Comparison of ENCODE assay signal across 24 cellular contexts in genomic region chr15:74517096-74517495, GRCh38.
"Had no signal": no experiment of that assay in that cellular context is flagged by ENCODE, and none has a peak within 500 bp of the region (broad histone marks: within the 10 kb centered on the region; RNA-seq: fewer than 3 reads in every experiment).

No MANE protein-coding gene starts in this region.

- H3K4me2 ChIP-seq: hepatocyte, neural progenitor cell had no signal

- H3K9me3 ChIP-seq: gastroesophageal sphincter, heart left ventricle, lower lobe of right lung, prostate gland, right atrium auricular region, sigmoid colon, stomach, thyroid gland had no signal

- H3K27me3 Mint-ChIP-seq: effector memory CD8-positive, alpha-beta T cell; memory B cell; natural killer cell treated with Interleukin-12 subunit alpha and Interleukin-12 subunit beta and Interleukin-15 and Interleukin-18, amount 100 ng/mL, for 72 hours; type B pancreatic cell had no signal

- H3K27me3 ChIP-seq: gastroesophageal sphincter, heart left ventricle, hepatocyte, neural progenitor cell, right atrium auricular region, sigmoid colon, stomach, thyroid gland had no signal

- H3K36me3 ChIP-seq: gastroesophageal sphincter, heart left ventricle, lower lobe of right lung, neural progenitor cell, prostate gland, right atrium auricular region, sigmoid colon, stomach, thyroid gland had no signal

- H3K4me3 Mint-ChIP-seq: effector memory CD8-positive, alpha-beta T cell; memory B cell; natural killer cell treated with Interleukin-12 subunit alpha and Interleukin-12 subunit beta and Interleukin-15 and Interleukin-18, amount 100 ng/mL, for 72 hours; neural progenitor cell; stimulated activated effector memory CD8-positive, alpha-beta T cell treated with anti-CD3 and anti-CD28 coated beads, Interleukin-12 subunit alpha, Interleukin-12 subunit beta, amount 100 ng/mL, for 72 hours; type B pancreatic cell had no signal

- DNase-seq: cerebellar nuclear complex; cortex of kidney; effector memory CD8-positive, alpha-beta T cell; foreskin fibroblast; heart left ventricle; left ventricle myocardium superior; lower lobe of right lung; nucleus accumbens; sigmoid colon; stimulated activated CD4-positive, alpha-beta T cell treated with anti-CD3 and anti-CD28 coated beads, Interleukin-2, amount 100 ng/mL, for 24 hours; stimulated activated CD4-positive, alpha-beta T cell treated with anti-CD3 and anti-CD28 coated beads, Interleukin-4, amount 100 ng/mL, for 24 hours; stimulated activated naive CD4-positive, alpha-beta T cell treated with Interleukin-2 at 50 U/mL for 16 hours; stomach; thyroid gland had no signal

- H3K27ac ChIP-seq: gastroesophageal sphincter, heart left ventricle, hepatocyte, lower lobe of right lung, neural progenitor cell, prostate gland, right atrium auricular region, sigmoid colon, stomach, thyroid gland had no signal

- H3K4me1 ChIP-seq: gastroesophageal sphincter, heart left ventricle, lower lobe of right lung, neural progenitor cell, prostate gland, right atrium auricular region, sigmoid colon, stomach, thyroid gland had no signal

- H3K36me3 Mint-ChIP-seq: memory B cell; natural killer cell treated with Interleukin-12 subunit alpha and Interleukin-12 subunit beta and Interleukin-15 and Interleukin-18, amount 100 ng/mL, for 72 hours; neural progenitor cell; stimulated activated effector memory CD8-positive, alpha-beta T cell treated with anti-CD3 and anti-CD28 coated beads, Interleukin-12 subunit alpha, Interleukin-12 subunit beta, amount 100 ng/mL, for 72 hours; type B pancreatic cell had no signal

- H3K4me3 ChIP-seq: gastroesophageal sphincter, heart left ventricle, hepatocyte, lower lobe of right lung, neural progenitor cell, prostate gland, right atrium auricular region, sigmoid colon, stomach, thyroid gland had no signal

- H3K9me3 Mint-ChIP-seq: effector memory CD8-positive, alpha-beta T cell; memory B cell; natural killer cell treated with Interleukin-12 subunit alpha and Interleukin-12 subunit beta and Interleukin-15 and Interleukin-18, amount 100 ng/mL, for 72 hours; neural progenitor cell; stimulated activated effector memory CD8-positive, alpha-beta T cell treated with anti-CD3 and anti-CD28 coated beads, Interleukin-12 subunit alpha, Interleukin-12 subunit beta, amount 100 ng/mL, for 72 hours; type B pancreatic cell had no signal

- H3K4me1 Mint-ChIP-seq: neural progenitor cell had no signal

- H2AFZ ChIP-seq: hepatocyte, neural progenitor cell had no signal

- H3K27ac Mint-ChIP-seq: effector memory CD8-positive, alpha-beta T cell; memory B cell; stimulated activated effector memory CD8-positive, alpha-beta T cell treated with anti-CD3 and anti-CD28 coated beads, Interleukin-12 subunit alpha, Interleukin-12 subunit beta, amount 100 ng/mL, for 72 hours; type B pancreatic cell had no signal

- H3K9ac ChIP-seq: neural progenitor cell had no signal

- ATAC-seq: effector memory CD8-positive, alpha-beta T cell; esophagus mucosa; gastroesophageal sphincter; heart left ventricle; left ventricle myocardium superior; lower lobe of right lung; natural killer cell treated with Interleukin-12 subunit alpha and Interleukin-12 subunit beta and Interleukin-15 and Interleukin-18, amount 100 ng/mL, for 72 hours; stimulated activated effector memory CD8-positive, alpha-beta T cell treated with anti-CD3 and anti-CD28 coated beads, Interleukin-12 subunit alpha, Interleukin-12 subunit beta, amount 100 ng/mL, for 72 hours had no signal

- H3K79me2 ChIP-seq: hepatocyte had no signal
